ENCODE assay signal across 8 cellular contexts in the genomic region with DNA sequence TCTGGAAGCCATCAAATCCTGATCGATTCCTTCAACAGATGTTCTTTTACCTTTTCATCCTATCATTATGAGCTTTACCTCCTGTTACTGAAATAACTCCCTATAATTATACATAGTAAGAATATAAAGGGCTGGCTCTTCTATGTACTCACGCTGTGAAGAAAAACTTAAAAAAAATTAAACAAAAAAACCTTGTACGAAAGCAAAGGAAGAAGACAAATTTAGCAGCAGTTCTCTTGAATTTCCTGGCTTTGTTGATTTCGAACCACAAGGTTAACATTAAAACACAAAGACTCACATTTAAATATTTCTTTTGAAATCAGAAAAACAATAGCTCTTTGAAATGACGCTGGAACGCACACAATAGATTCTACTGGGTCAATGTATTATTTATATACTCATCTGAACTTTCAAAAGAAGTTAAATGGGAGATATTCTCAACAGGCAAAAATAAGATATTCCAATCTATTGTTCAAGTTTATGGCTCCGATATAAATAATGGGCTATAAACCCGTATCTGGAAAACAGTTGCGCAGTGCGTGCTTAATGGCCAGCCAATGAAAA. TPM values are rescaled to one million over a fixed set of nuclear protein-coding genes. Genes with fewer than 3 reads are reported as not detected.
DNase-seq lines count a peak whose midpoint lies in the region; ATAC-seq and TF ChIP-seq lines count a peak whose summit lies in the region.

No MANE protein-coding gene starts in this region.

- H3K9me3 Mint-ChIP-seq in naive thymus-derived CD8-positive, alpha-beta T cell: no peaks in the 10 kb centered on the region

- no peaks in the 10 kb centered on the region for H4K20me1 ChIP-seq in MM.1S (ENCODE audit: insufficient read depth, low read length)

- ATAC-seq in naive thymus-derived CD8-positive, alpha-beta T cell: peak in 1 of 2 donors; percentile 0
- no peak for ATAC-seq in GM19351 (IDR thresholded peaks at IDR 0.05; ENCODE audit: unreplicated experiment)
- ATAC-seq in GM21619 (IDR thresholded peaks at IDR 0.05; ENCODE audit: unreplicated experiment): no peak

- no peaks in the 10 kb centered on the region for H3K27me3 ChIP-seq in MM.1S (replicated peaks; ENCODE audit: insufficient read depth, low read length)

- H3K36me3 Mint-ChIP-seq in naive thymus-derived CD8-positive, alpha-beta T cell: peaks cover 0 to 5% (median 0%) of the 10 kb centered on the region in 3 donors

- TF ChIP-seq CTCF in MM.1S (IDR thresholded peaks at IDR 0.05; ENCODE audit: low read length) (no peak), coronary artery (IDR thresholded peaks at IDR 0.05) (no peak)

- peaks cover 11 to 64% (median 32%) of the 10 kb centered on the region in 4 donors for H3K4me1 Mint-ChIP-seq in naive thymus-derived CD8-positive, alpha-beta T cell

- H3K4me2 ChIP-seq in MM.1S (ENCODE audit: low read depth, low read length): peak overlapping the region; percentile 85

- H3K27ac ChIP-seq in MM.1S (ENCODE audit: low read length) (peak overlapping the region; percentile 100; the same call in 1 of the 2 replicates), coronary artery (peak overlapping the region; percentile 99 to 100)

- H3K9me3 ChIP-seq in MM.1S (replicated peaks; ENCODE audit: insufficient read depth, low read length): no peaks in the 10 kb centered on the region

- H3F3A ChIP-seq in MM.1S (ENCODE audit: insufficient read depth, low read length): peaks cover 22% of the 10 kb centered on the region

- DNase-seq in CD1c-positive myeloid dendritic cell (ENCODE audit: extremely low spot score) (peak; percentile 37), MM.1S (no peak), coronary artery (ENCODE audit: low spot score) (no peak), HT-29 (ENCODE audit: low spot score) (no peak), anterior cingulate cortex (lab: John Stamatoyannopoulos, UW) (no peak)
- no peak for DNase-seq in naive thymus-derived CD8-positive, alpha-beta T cell

- peak overlapping the region; percentile 95 to 99 (median 99) for H3K27ac Mint-ChIP-seq in naive thymus-derived CD8-positive, alpha-beta T cell

- H3K4me3 ChIP-seq in MM.1S (ENCODE audit: low read length): peak overlapping the region; percentile 87
- peak overlapping the region; percentile 84 for H3K4me3 ChIP-seq in coronary artery

- H3K4me1 ChIP-seq in MM.1S (ENCODE audit: low read length): no peaks in the 10 kb centered on the region

- peaks cover 16% of the 10 kb centered on the region for H3K79me2 ChIP-seq in MM.1S (ENCODE audit: low read length)

- H3K9me2 ChIP-seq in MM.1S (replicated peaks; ENCODE audit: insufficient read depth, low read length): no peaks in the 10 kb centered on the region

- H3K4me3 Mint-ChIP-seq in naive thymus-derived CD8-positive, alpha-beta T cell: peak overlapping the region; percentile 84 to 98 (median 96)

- peak overlapping the region; percentile 99 for H3K9ac ChIP-seq in MM.1S (ENCODE audit: low read length)

- no peaks in the 10 kb centered on the region for H3K36me3 ChIP-seq in MM.1S (replicated peaks; ENCODE audit: insufficient read depth, low read length)

- H3K27me3 Mint-ChIP-seq in naive thymus-derived CD8-positive, alpha-beta T cell: no peaks in the 10 kb centered on the region

- H2AFZ ChIP-seq in MM.1S (ENCODE audit: low read length): peak overlapping the region; percentile 71

- POLR2A ChIA-PET in naive thymus-derived CD8-positive, alpha-beta T cell (lab: Charles Lee): interaction anchor here (0.6 to 10.0 kb wide), 27 partner anchors 9 to 1117 kb away, joined by 3 to 392 read pairs (median 4); partner anchors contain the start of genes DNAJC16, SPEN and ZBTB17

RNA-seq across cellular contexts. Expression of gene SPEN, which starts 13.6 kb away (rescaled TPM):
- total RNA-seq in naive thymus-derived CD8-positive, alpha-beta T cell: 10 to 100 TPM; 85.6 to 88.3 TPM
- polyA plus RNA-seq in naive thymus-derived CD8-positive, alpha-beta T cell: 10 to 100 TPM in 1 of 3 donors, 1 to 10 TPM in 2; 4.0 to 38.0 (median 8.1) TPM
- 17.1 and 20.1 TPM in 2 replicates for total RNA-seq in HT-29 (2014; rRNA removed; shearing (Covaris generic))

RNA-seq across cellular contexts. Expression of gene UQCRHL, which starts 26.5 kb away (rescaled TPM):
- total RNA-seq in naive thymus-derived CD8-positive, alpha-beta T cell: 1 to 10 TPM; 1.8 to 2.0 TPM
- polyA plus RNA-seq in naive thymus-derived CD8-positive, alpha-beta T cell: 1 to 10 TPM; 1.1 to 1.2 (median 1.2) TPM
- 5.5 and 8.0 TPM in 2 replicates for total RNA-seq in HT-29 (2014; rRNA removed; shearing (Covaris generic))
